ENCODE assay signal across 8 cellular contexts in the genomic region with DNA sequence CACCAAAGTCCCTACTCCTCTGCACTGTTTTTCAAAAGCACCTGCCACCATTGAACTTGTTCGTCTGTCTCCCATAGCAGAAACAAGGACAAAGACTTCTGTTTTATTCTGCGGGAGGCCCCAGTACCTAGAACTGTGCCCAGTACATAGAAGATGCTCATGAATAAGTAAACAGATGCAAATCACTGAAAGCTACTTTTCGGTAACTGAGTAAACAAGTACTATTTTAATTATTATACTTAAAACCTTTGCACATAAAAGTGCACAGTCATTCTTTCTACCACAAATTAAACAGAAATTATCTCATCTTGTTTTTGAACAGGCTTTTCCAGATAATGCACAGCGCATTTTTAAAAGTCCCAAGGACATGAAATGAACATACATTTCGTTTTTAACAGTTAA. TPM values are rescaled to one million over a fixed set of nuclear protein-coding genes. Genes with fewer than 3 reads are reported as not detected.
A peak's percentile ranks its signal among the peaks of the same experiment; 100 is the strongest.
DNase-seq lines count a peak whose midpoint lies in the region; ATAC-seq lines count a peak whose summit lies in the region.

No MANE protein-coding gene starts in this region.

- no peak for ATAC-seq in activated CD8-positive, alpha-beta memory T cell treated with anti-CD3 and anti-CD28 coated beads, Interleukin-2, amount 10 ng/mL, durations not matched to agents 7 days and 5 days

- H3K4me1 ChIP-seq in iPS-18a (ENCODE audit: control insufficient read depth, low read depth, low read length): peaks cover 29% of the 10 kb centered on the region

- intact Hi-C loops in activated T-helper 2 cell treated with anti-CD3 and anti-CD28 coated beads, Interferon-gamma antibody, Interleukin-2, Interleukin-4, amounts not matched to agents 10 μg/mL and 5 μg/mL and 100 μg/mL, durations not matched to agents 14 hours and 24 hours and 36 hours (cut with micrococcal nuclease): loop anchor here (1.0 to 5.0 kb wide), 2 partner anchors 13 to 41 kb away; no protein-coding TSS in a partner anchor

- no peak for DNase-seq in activated CD8-positive, alpha-beta memory T cell treated with anti-CD3 and anti-CD28 coated beads, Interleukin-2, amount 10 ng/mL, durations not matched to agents 7 days and 5 days
- DNase-seq in activated CD8-positive, alpha-beta memory T cell treated with anti-CD3 and anti-CD28 coated beads for 24 hours: no peak
- no peak for DNase-seq in activated T-helper 2 cell treated with anti-CD3 and anti-CD28 coated beads, Interferon-gamma antibody, Interleukin-2, Interleukin-4, amounts not matched to agents 10 μg/mL and 5 μg/mL and 100 μg/mL, durations not matched to agents 14 hours and 24 hours and 36 hours (ENCODE audit: low spot score)
- DNase-seq in substantia nigra (lab: John Stamatoyannopoulos, UW) (no peak), middle frontal gyrus (ENCODE audit: extremely low spot score, low spot score) (no peak), H7 (no peak), NAMALWA (ENCODE audit: low spot score) (no peak)

- H3K27me3 ChIP-seq in iPS-18a (ENCODE audit: control insufficient read depth, insufficient read depth, low read length): no peaks in the 10 kb centered on the region
- H3K27me3 ChIP-seq in H7 (ENCODE audit: control insufficient read depth, insufficient read depth, low read length): no peaks in the 10 kb centered on the region

- H3K9me3 ChIP-seq in iPS-18a (ENCODE audit: control insufficient read depth, low read depth, low read length): no peaks in the 10 kb centered on the region

- peaks cover 60% of the 10 kb centered on the region for H3K36me3 Mint-ChIP-seq in activated CD8-positive, alpha-beta memory T cell treated with anti-CD3 and anti-CD28 coated beads, Interleukin-2, amount 10 ng/mL, durations not matched to agents 7 days and 5 days
- H3K36me3 Mint-ChIP-seq in activated T-helper 2 cell treated with anti-CD3 and anti-CD28 coated beads, Interferon-gamma antibody, Interleukin-2, Interleukin-4, amounts not matched to agents 10 μg/mL and 5 μg/mL and 100 μg/mL, durations not matched to agents 14 hours and 24 hours and 36 hours (ENCODE audit: low read depth): peaks cover 71% of the 10 kb centered on the region

- H3K27ac ChIP-seq in iPS-18a (ENCODE audit: low read length) (no peak overlapping the region), substantia nigra (ENCODE audit: low read depth, low read length, poor library complexity, severe bottlenecking) (peak overlapping the region; percentile 52)

- peak overlapping the region; percentile 98 for H3K27ac Mint-ChIP-seq in activated CD8-positive, alpha-beta memory T cell treated with anti-CD3 and anti-CD28 coated beads, Interleukin-2, amount 10 ng/mL, durations not matched to agents 7 days and 5 days
- H3K27ac Mint-ChIP-seq in activated T-helper 2 cell treated with anti-CD3 and anti-CD28 coated beads, Interferon-gamma antibody, Interleukin-2, Interleukin-4, amounts not matched to agents 10 μg/mL and 5 μg/mL and 100 μg/mL, durations not matched to agents 14 hours and 24 hours and 36 hours: peak overlapping the region; percentile 99

- H3K9ac ChIP-seq in iPS-18a (ENCODE audit: low read length): no peak overlapping the region

- CTCF ChIA-PET in activated CD8-positive, alpha-beta memory T cell treated with anti-CD3 and anti-CD28 coated beads, Interleukin-2, amount 10 ng/mL, durations not matched to agents 7 days and 5 days (lab: Charles Lee): interaction anchor here (1.2 to 3.5 kb wide), 8 partner anchors 8 to 810 kb away, joined by 3 to 23 read pairs (median 7); no protein-coding TSS in a partner anchor

- no peaks in the 10 kb centered on the region for H3K27me3 Mint-ChIP-seq in activated CD8-positive, alpha-beta memory T cell treated with anti-CD3 and anti-CD28 coated beads, Interleukin-2, amount 10 ng/mL, durations not matched to agents 7 days and 5 days
- no peaks in the 10 kb centered on the region for H3K27me3 Mint-ChIP-seq in activated T-helper 2 cell treated with anti-CD3 and anti-CD28 coated beads, Interferon-gamma antibody, Interleukin-2, Interleukin-4, amounts not matched to agents 10 μg/mL and 5 μg/mL and 100 μg/mL, durations not matched to agents 14 hours and 24 hours and 36 hours (ENCODE audit: low read depth)

- no peaks in the 10 kb centered on the region for H3K9me3 Mint-ChIP-seq in activated CD8-positive, alpha-beta memory T cell treated with anti-CD3 and anti-CD28 coated beads, Interleukin-2, amount 10 ng/mL, durations not matched to agents 7 days and 5 days (ENCODE audit: low read depth)
- no peaks in the 10 kb centered on the region for H3K9me3 Mint-ChIP-seq in activated T-helper 2 cell treated with anti-CD3 and anti-CD28 coated beads, Interferon-gamma antibody, Interleukin-2, Interleukin-4, amounts not matched to agents 10 μg/mL and 5 μg/mL and 100 μg/mL, durations not matched to agents 14 hours and 24 hours and 36 hours

- peaks cover 15% of the 10 kb centered on the region for H3K36me3 ChIP-seq in iPS-18a (ENCODE audit: control insufficient read depth, low read depth, low read length)
- H3K36me3 ChIP-seq in H7 (replicated peaks; ENCODE audit: control insufficient read depth, insufficient read depth, low read length): no peaks in the 10 kb centered on the region

- H3K4me1 Mint-ChIP-seq in activated CD8-positive, alpha-beta memory T cell treated with anti-CD3 and anti-CD28 coated beads, Interleukin-2, amount 10 ng/mL, durations not matched to agents 7 days and 5 days: peaks cover 40% of the 10 kb centered on the region
- peaks cover 38% of the 10 kb centered on the region for H3K4me1 Mint-ChIP-seq in activated T-helper 2 cell treated with anti-CD3 and anti-CD28 coated beads, Interferon-gamma antibody, Interleukin-2, Interleukin-4, amounts not matched to agents 10 μg/mL and 5 μg/mL and 100 μg/mL, durations not matched to agents 14 hours and 24 hours and 36 hours (ENCODE audit: low read depth)

- H3K4me3 ChIP-seq in iPS-18a (ENCODE audit: low read length): peak overlapping the region; percentile 85
- no peak overlapping the region for H3K4me3 ChIP-seq in H7 (ENCODE audit: insufficient read depth, low read depth, low read length)

- peak overlapping the region; percentile 93 for H3K4me3 Mint-ChIP-seq in activated CD8-positive, alpha-beta memory T cell treated with anti-CD3 and anti-CD28 coated beads, Interleukin-2, amount 10 ng/mL, durations not matched to agents 7 days and 5 days
- H3K4me3 Mint-ChIP-seq in activated T-helper 2 cell treated with anti-CD3 and anti-CD28 coated beads, Interferon-gamma antibody, Interleukin-2, Interleukin-4, amounts not matched to agents 10 μg/mL and 5 μg/mL and 100 μg/mL, durations not matched to agents 14 hours and 24 hours and 36 hours (ENCODE audit: low read depth): peak overlapping the region; percentile 100

RNA-seq across cellular contexts. Expression of gene NAP1L4, which starts 3.8 kb away (rescaled TPM):
- 100 to 1,000 TPM; 347 to 389 TPM for total RNA-seq in activated CD8-positive, alpha-beta memory T cell treated with anti-CD3 and anti-CD28 coated beads, Interleukin-2, amount 10 ng/mL, durations not matched to agents 7 days and 5 days
- total RNA-seq in activated T-helper 2 cell treated with anti-CD3 and anti-CD28 coated beads, Interferon-gamma antibody, Interleukin-2, Interleukin-4, amounts not matched to agents 10 μg/mL and 5 μg/mL and 100 μg/mL, durations not matched to agents 14 hours and 24 hours and 36 hours: 267 and 286 TPM in 2 replicates
- total RNA-seq in H7 (2014; rRNA removed; shearing (Covaris generic)): 140 and 142 TPM in 2 replicates

RNA-seq across cellular contexts. Expression of gene PHLDA2, which starts 59.1 kb away (rescaled TPM):
- total RNA-seq in activated CD8-positive, alpha-beta memory T cell treated with anti-CD3 and anti-CD28 coated beads, Interleukin-2, amount 10 ng/mL, durations not matched to agents 7 days and 5 days: 1 to 10 TPM; 1.1 to 3.6 TPM
- total RNA-seq in activated T-helper 2 cell treated with anti-CD3 and anti-CD28 coated beads, Interferon-gamma antibody, Interleukin-2, Interleukin-4, amounts not matched to agents 10 μg/mL and 5 μg/mL and 100 μg/mL, durations not matched to agents 14 hours and 24 hours and 36 hours: 34.5 and 34.7 TPM in 2 replicates
- total RNA-seq in H7 (2014; rRNA removed; shearing (Covaris generic)): 5.1 and 13.1 TPM in 2 replicates
